ENCODE assay signal across 20 cellular contexts in the genomic region with DNA sequence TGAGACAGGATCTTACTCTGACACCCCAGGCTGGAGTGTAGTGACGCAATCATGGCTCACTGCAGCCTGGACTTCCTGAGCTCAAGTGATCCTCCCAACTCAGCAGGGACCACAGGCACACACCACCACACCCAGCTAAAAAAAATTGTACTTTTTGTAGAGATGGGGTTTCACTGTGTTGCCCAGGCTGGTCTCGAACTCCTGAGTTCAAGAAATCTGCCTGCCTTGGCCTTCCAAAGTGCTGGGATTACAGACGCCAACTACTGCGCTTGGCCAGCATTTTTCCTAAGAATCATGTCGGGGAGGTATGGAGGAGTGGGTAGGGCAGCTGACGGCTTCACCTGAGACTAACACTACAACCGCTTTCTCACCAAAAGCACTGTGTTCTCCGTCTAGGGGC.
"Had no signal": no experiment of that assay in that cellular context is flagged by ENCODE, and none has a peak within 500 bp of the region (broad histone marks: within the 10 kb centered on the region; RNA-seq: fewer than 3 reads in every experiment).

No MANE protein-coding gene starts in this region.

- ATAC-seq: effector memory CD8-positive, alpha-beta T cell; foreskin keratinocyte; left colon; left ventricle myocardium superior; psoas muscle; sciatic nerve; stimulated activated naive CD8-positive, alpha-beta T cell treated with anti-CD3 and anti-CD28 coated beads, Interleukin-15, Interleukin-2, amounts not matched to agents 100 U/mL and 50 U/mL, for 24 hours had no signal

- H3K27me3 ChIP-seq: foreskin keratinocyte, suprapubic skin, thyroid gland, upper lobe of left lung had no signal

- H3K27ac Mint-ChIP-seq: effector memory CD8-positive, alpha-beta T cell; naive B cell; nephron had no signal

- H3K79me2 ChIP-seq: parathyroid adenoma had no signal

- H3K36me3 ChIP-seq: suprapubic skin, thyroid gland, upper lobe of left lung had no signal

- H3K27ac ChIP-seq: foreskin keratinocyte, parathyroid adenoma, psoas muscle, skin epidermis, suprapubic skin, thyroid gland, upper lobe of left lung had no signal

- H2AFZ ChIP-seq: parathyroid adenoma had no signal

- H3K9me3 Mint-ChIP-seq: effector memory CD8-positive, alpha-beta T cell; nephron had no signal

- H3K4me3 Mint-ChIP-seq: effector memory CD8-positive, alpha-beta T cell; naive B cell; nephron had no signal

- H3K4me3 ChIP-seq: lung, psoas muscle, skin epidermis, suprapubic skin, thyroid gland, upper lobe of left lung had no signal

- H3K36me3 Mint-ChIP-seq: naive B cell had no signal

- DNase-seq: cortex of kidney; effector memory CD8-positive, alpha-beta T cell; erythroblast; foreskin keratinocyte; left colon; left ventricle myocardium superior; mesenchymal stem cell; naive B cell; occipital lobe; psoas muscle; retina; stimulated activated naive CD8-positive, alpha-beta T cell treated with anti-CD3 and anti-CD28 coated beads, Interleukin-15, Interleukin-2, amounts not matched to agents 100 U/mL and 50 U/mL, for 24 hours; thyroid gland; upper lobe of left lung had no signal

- H3K4me1 Mint-ChIP-seq: nephron had no signal

- H3K9me3 ChIP-seq: psoas muscle, suprapubic skin, thyroid gland, upper lobe of left lung had no signal

- H3K4me1 ChIP-seq: parathyroid adenoma, thyroid gland, upper lobe of left lung had no signal

- H3K9ac ChIP-seq: parathyroid adenoma had no signal
